Comparison of ENCODE assay signal across 8 cellular contexts in genomic region chr2:201858781-201859180, GRCh38. TPM values are rescaled to one million over a fixed set of nuclear protein-coding genes. Genes with fewer than 3 reads are reported as not detected.
DNase-seq lines count a peak whose midpoint lies in the region; ATAC-seq and TF ChIP-seq lines count a peak whose summit lies in the region.

No MANE protein-coding gene starts in this region.

- H3K9me3 ChIP-seq in naive thymus-derived CD4-positive, alpha-beta T cell (ENCODE audit: control insufficient read depth in 2 of 3, low read length in 3 of 3): no peaks in the 10 kb centered on the region
- H3K9me3 ChIP-seq in tibial artery (no peaks in the 10 kb centered on the region), testis (no peaks in the 10 kb centered on the region)

- intact Hi-C loops in naive thymus-derived CD4-positive, alpha-beta T cell (cut with micrococcal nuclease): no loop called here
- intact Hi-C loops in tibial artery (cut with DNase I; ENCODE audit: low total_unique reads) (loop anchor here (5.0 kb wide), 1 partner anchor 61 kb away; no protein-coding TSS in a partner anchor), testis (cut with DNase I; ENCODE audit: low total_unique reads) (no loop called here)

- H3K36me3 ChIP-seq in naive thymus-derived CD4-positive, alpha-beta T cell (ENCODE audit: control insufficient read depth in 2 of 3, insufficient read depth in 3 of 3, low read length in 3 of 3): no peaks in the 10 kb centered on the region
- H3K36me3 ChIP-seq in tibial artery (no peaks in the 10 kb centered on the region), testis (ENCODE audit: low read depth, missing control alignments) (no peaks in the 10 kb centered on the region)

- peaks cover 0 to 8% of the 10 kb centered on the region in 2 donors for H3K4me1 ChIP-seq in naive thymus-derived CD4-positive, alpha-beta T cell (ENCODE audit: control insufficient read depth in 2 of 2, insufficient read depth in 2 of 2, low read length in 2 of 2)
- no peaks in the 10 kb centered on the region for H3K4me1 ChIP-seq in tibial artery
- no peaks in the 10 kb centered on the region for H3K4me1 ChIP-seq in testis

- H3K9me3 Mint-ChIP-seq in naive thymus-derived CD4-positive, alpha-beta T cell: no peaks in the 10 kb centered on the region

- H3K27ac ChIP-seq in naive thymus-derived CD4-positive, alpha-beta T cell (ENCODE audit: low read depth, low read length): no peak overlapping the region
- H3K27ac ChIP-seq in tibial artery (no peak overlapping the region), testis (no peak overlapping the region)

- CTCF ChIA-PET in naive thymus-derived CD4-positive, alpha-beta T cell (lab: Charles Lee): interaction anchor here (1.5 to 3.1 kb wide), 2 partner anchors 317 to 321 kb away, joined by 6 to 48 read pairs; no protein-coding TSS in a partner anchor

- H3K36me3 Mint-ChIP-seq in naive thymus-derived CD4-positive, alpha-beta T cell: no peaks in the 10 kb centered on the region

- no peak for TF ChIP-seq CTCF in NB4 (IDR thresholded peaks at IDR 0.05; ENCODE audit: low read depth, low read length)
- no peak for TF ChIP-seq CTCF in tibial artery (IDR thresholded peaks at IDR 0.05)
- no peak for TF ChIP-seq CTCF in testis (IDR thresholded peaks at IDR 0.05)

- POLR2A ChIA-PET in naive thymus-derived CD4-positive, alpha-beta T cell (lab: Charles Lee): interaction anchor here (0.6 kb wide), 1 partner anchor 320 kb away, joined by 3 read pairs; no protein-coding TSS in a partner anchor

- peak overlapping the region in 9 of 10 donors; percentile 3 to 72 (median 53) for H3K4me3 Mint-ChIP-seq in naive thymus-derived CD4-positive, alpha-beta T cell

- peaks cover 13 to 24% (median 20%) of the 10 kb centered on the region in 7 donors for H3K4me1 Mint-ChIP-seq in naive thymus-derived CD4-positive, alpha-beta T cell

- no peaks in the 10 kb centered on the region for H3K27me3 ChIP-seq in naive thymus-derived CD4-positive, alpha-beta T cell (ENCODE audit: control insufficient read depth in 2 of 2, insufficient read depth in 2 of 2, low read length in 2 of 2)
- H3K27me3 ChIP-seq in tibial artery (no peaks in the 10 kb centered on the region), testis (no peaks in the 10 kb centered on the region)

- peaks cover 7 to 46% (median 24%) of the 10 kb centered on the region in 5 donors for H3K27me3 Mint-ChIP-seq in naive thymus-derived CD4-positive, alpha-beta T cell

- H3K27ac Mint-ChIP-seq in naive thymus-derived CD4-positive, alpha-beta T cell: peak overlapping the region in 1 of 9 donors; percentile 22

- 27 to 38% methylated on average over 11 of the region's 11 CpGs for WGBS in testis, 2 donors

- TF ChIP-seq POLR2A in NB4 (IDR thresholded peaks at IDR 0.05; ENCODE audit: extremely low read depth, insufficient read length) (no peak), testis (IDR thresholded peaks at IDR 0.05) (no peak)

- ATAC-seq in naive thymus-derived CD4-positive, alpha-beta T cell: no peak
- ATAC-seq in HG03342 (IDR thresholded peaks at IDR 0.05; ENCODE audit: unreplicated experiment) (no peak), GM19035 (IDR thresholded peaks at IDR 0.05; ENCODE audit: unreplicated experiment) (no peak)

- no peak overlapping the region for H3K4me3 ChIP-seq in NB4 (ENCODE audit: low read depth, low read length)
- no peak overlapping the region for H3K4me3 ChIP-seq in naive thymus-derived CD4-positive, alpha-beta T cell (ENCODE audit: low read length)
- peak overlapping the region in 1 of 2 donors; percentile 10 for H3K4me3 ChIP-seq in tibial artery
- H3K4me3 ChIP-seq in testis: no peak overlapping the region

- DNase-seq in AG20443 (ENCODE audit: low spot score) (peak; percentile 47), NB4 (ENCODE audit: low read depth) (peak; percentile 79), astrocyte of the hippocampus (ENCODE audit: low read depth, low spot score) (peak; percentile 80), tibial artery (no peak), testis (no peak)
- peak in 1 of 9 donors; percentile 4 for DNase-seq in naive thymus-derived CD4-positive, alpha-beta T cell

RNA-seq across cellular contexts. Expression of gene CDK15, which starts 52.4 kb away (rescaled TPM):
- not detected for total RNA-seq in naive thymus-derived CD4-positive, alpha-beta T cell
- not detected for polyA plus RNA-seq in naive thymus-derived CD4-positive, alpha-beta T cell
- 1 to 10 TPM; 1.8 to 6.3 TPM for total RNA-seq in testis
- polyA plus RNA-seq in testis (ENCODE audit: insufficient read depth, low read depth, low replicate concordance): 5.6 TPM

Comparison
In these comparisons a context has a peak if more than half of its experiments do, and no peak if none do; other contexts are left out.
1. DNase-seq: peak in AG20443 (single experiment), NB4 (single experiment) and astrocyte of the hippocampus (single experiment); none in tibial artery (0 of 2) and testis (single experiment).